In the genomic region with DNA sequence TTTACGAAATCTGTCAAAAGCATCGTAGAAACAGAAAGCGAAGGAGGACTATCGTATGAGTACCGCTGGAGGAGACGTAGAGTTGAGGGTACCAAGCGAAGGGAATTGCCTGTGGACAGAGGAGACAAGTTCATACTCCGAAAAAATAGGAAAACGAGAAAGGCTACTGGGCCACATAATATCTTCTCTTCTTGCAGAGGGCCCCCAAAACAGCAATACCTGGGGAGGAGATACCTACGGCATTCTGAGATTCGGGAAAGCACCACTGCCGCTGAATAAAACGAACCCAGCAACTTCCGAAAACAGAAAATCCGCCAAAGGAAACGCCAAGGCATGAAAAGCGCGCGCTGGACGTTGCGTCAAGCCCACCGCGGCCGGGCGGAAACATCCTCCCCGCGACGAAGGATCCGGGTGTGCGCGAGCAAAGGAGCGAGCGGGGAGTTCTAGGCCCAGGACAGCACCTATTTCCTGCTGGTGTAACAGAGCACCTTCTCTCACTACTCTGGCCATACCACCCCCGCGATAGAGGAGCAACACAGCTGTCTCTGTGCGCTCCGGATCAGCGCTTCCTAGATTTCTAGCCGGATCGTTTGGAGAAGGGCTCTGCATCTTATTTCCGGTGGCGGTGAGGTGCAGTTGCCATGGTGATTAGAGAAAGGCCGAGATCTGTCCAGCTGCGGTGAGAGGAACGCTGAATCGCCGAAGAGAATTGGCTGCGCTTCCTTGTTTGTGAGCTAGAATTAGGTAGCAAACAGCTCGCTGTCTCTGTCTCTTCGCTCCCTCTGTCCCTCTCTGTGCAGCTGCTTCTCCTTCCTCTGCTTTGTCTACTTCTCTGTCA, we compare ENCODE assay signal across 1 cellular context.
TF ChIP-seq lines count a peak whose summit lies in the region.

Gene EFCAB7, plus strand, starts transcription at position 635 of the 838 bp plus-strand sequence. CDS start 2,048 bp downstream, outside the sequence.
Gene ITGB3BP, minus strand, starts transcription at position 335 of the 838 bp plus-strand sequence. Its CDS starts 92 bp downstream, at position 243.

TF ChIP-seq in K562, 482 proteins besides CTCF, POLR2A, EP300 and RAD21 (continued from another document):
- TF ChIP-seq BCLAF1 (IDR thresholded peaks at IDR 0.05; ENCODE audit: borderline replicate concordance in 1 of 2, control insufficient read depth in 1 of 2, low read depth in 2 of 2, low read length in 1 of 2): peak in 1 of 2 experiments; percentile 92; a peak in 2 of 4 replicates
- peak; percentile 74; the same call in 1 of the 2 replicates for TF ChIP-seq SMAD3 (CRISPR knock-in tag; conservative IDR thresholded peaks at IDR 0.05)
- TF ChIP-seq ZNF717 (CRISPR knock-in tag; IDR thresholded peaks at IDR 0.05): no peak
- TF ChIP-seq ATF3 (IDR thresholded peaks at IDR 0.05): peak; percentile 85
- TF ChIP-seq ATF3 (CRISPR knock-in tag; conservative IDR thresholded peaks at IDR 0.05): peak; percentile 75
- TF ChIP-seq, protein P1, sequence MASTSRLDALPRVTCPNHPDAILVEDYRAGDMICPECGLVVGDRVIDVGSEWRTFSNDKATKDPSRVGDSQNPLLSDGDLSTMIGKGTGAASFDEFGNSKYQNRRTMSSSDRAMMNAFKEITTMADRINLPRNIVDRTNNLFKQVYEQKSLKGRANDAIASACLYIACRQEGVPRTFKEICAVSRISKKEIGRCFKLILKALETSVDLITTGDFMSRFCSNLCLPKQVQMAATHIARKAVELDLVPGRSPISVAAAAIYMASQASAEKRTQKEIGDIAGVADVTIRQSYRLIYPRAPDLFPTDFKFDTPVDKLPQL (IDR thresholded peaks at IDR 0.05; ENCODE audit: extremely low read depth, insufficient read length): peak; percentile 48
- no peak for TF ChIP-seq CREBBP (IDR thresholded peaks at IDR 0.05; ENCODE audit: low read depth, low read length)
- peak; percentile 88 for TF ChIP-seq GMEB1 (CRISPR knock-in tag; IDR thresholded peaks at IDR 0.05)
- TF ChIP-seq TCF3 (CRISPR knock-in tag; IDR thresholded peaks at IDR 0.05): peak; percentile 11; the same call in 1 of the 2 replicates
- no peak for TF ChIP-seq RBM17 (IDR thresholded peaks at IDR 0.05; ENCODE audit: borderline replicate concordance, low read depth, low read length)
- no peak for TF ChIP-seq KDM2B (CRISPR knock-in tag; IDR thresholded peaks at IDR 0.05)
- TF ChIP-seq CREB1 (IDR thresholded peaks at IDR 0.05): peak; percentile 72
- TF ChIP-seq CREB1 (CRISPR knock-in tag; IDR thresholded peaks at IDR 0.05): peak; percentile 75
- TF ChIP-seq TRIM28 (IDR thresholded peaks at IDR 0.05): peak; percentile 96
- TF ChIP-seq, protein P2, sequence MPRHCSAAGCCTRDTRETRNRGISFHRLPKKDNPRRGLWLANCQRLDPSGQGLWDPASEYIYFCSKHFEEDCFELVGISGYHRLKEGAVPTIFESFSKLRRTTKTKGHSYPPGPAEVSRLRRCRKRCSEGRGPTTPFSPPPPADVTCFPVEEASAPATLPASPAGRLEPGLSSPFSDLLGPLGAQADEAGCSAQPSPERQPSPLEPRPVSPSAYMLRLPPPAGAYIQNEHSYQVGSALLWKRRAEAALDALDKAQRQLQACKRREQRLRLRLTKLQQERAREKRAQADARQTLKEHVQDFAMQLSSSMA (CRISPR knock-in tag; IDR thresholded peaks at IDR 0.05): no peak; the same call in 1 of the 2 replicates
- peak; percentile 40; the same call in 1 of the 2 replicates for TF ChIP-seq ARID1B (IDR thresholded peaks at IDR 0.05)
- peak; percentile 2; the same call in 1 of the 2 replicates for TF ChIP-seq NFE2 (IDR thresholded peaks at IDR 0.05; ENCODE audit: low read depth)
- peak; percentile 98 for TF ChIP-seq GABPA (tag; conservative IDR thresholded peaks at IDR 0.05; ENCODE audit: low read depth)
- 0 out of 4 replicates have a peak, but pooled peaks of 1 of the 2 experiments have one; percentile 21 for TF ChIP-seq MCM7 (IDR thresholded peaks at IDR 0.05)
- peak; percentile 49; the same call in 1 of the 2 replicates for TF ChIP-seq SPI1 (IDR thresholded peaks at IDR 0.05; ENCODE audit: borderline replicate concordance, low read depth, low read length)
- TF ChIP-seq ZNF134 (CRISPR knock-in tag; conservative IDR thresholded peaks at IDR 0.05): 0 out of 2 replicates have a peak, but pooled peaks have one; percentile 14
- peak; percentile 92; the same call in 1 of the 2 replicates for TF ChIP-seq XRCC5 (IDR thresholded peaks at IDR 0.05; ENCODE audit: low read depth, low read length)
- 0 out of 2 replicates have a peak, but pooled peaks have one; percentile 11 for TF ChIP-seq FOXJ2 (tag; IDR thresholded peaks at IDR 0.05)
TF ChIP-seq in K562: peak in this region for 219.
